1 cellular context compared by ENCODE assay signal in genomic region chr2:201275069-201275468, GRCh38.
TF ChIP-seq lines count a peak whose summit lies in the region.

No MANE protein-coding gene starts in this region.

TF ChIP-seq in HepG2, 621 proteins besides CTCF, POLR2A, EP300 and RAD21:
- TF ChIP-seq AFF4 (CRISPR knock-in tag; IDR thresholded peaks at IDR 0.05) (no peak), TCF12 (IDR thresholded peaks at IDR 0.05) (no peak), TCF12 (CRISPR knock-in tag; IDR thresholded peaks at IDR 0.05) (no peak), KLF13 (CRISPR knock-in tag; IDR thresholded peaks at IDR 0.05) (no peak), CREB1 (IDR thresholded peaks at IDR 0.05) (no peak), CREB1 (CRISPR knock-in tag; IDR thresholded peaks at IDR 0.05) (no peak), ZNF660 (CRISPR knock-in tag; IDR thresholded peaks at IDR 0.05; ENCODE audit: borderline replicate concordance, low read depth) (no peak), ZNF501 (CRISPR knock-in tag; IDR thresholded peaks at IDR 0.05) (no peak), ZNF556 (CRISPR knock-in tag; IDR thresholded peaks at IDR 0.05; ENCODE audit: borderline replicate concordance) (no peak), ZNF83 (CRISPR knock-in tag; IDR thresholded peaks at IDR 0.05; ENCODE audit: borderline replicate concordance) (no peak), FLYWCH1 (CRISPR knock-in tag; IDR thresholded peaks at IDR 0.05) (no peak), CBFB (CRISPR knock-in tag; IDR thresholded peaks at IDR 0.05) (no peak), PITX1 (CRISPR knock-in tag; IDR thresholded peaks at IDR 0.05) (no peak), DRAP1 (CRISPR knock-in tag; IDR thresholded peaks at IDR 0.05) (no peak), ZNF350 (CRISPR knock-in tag; IDR thresholded peaks at IDR 0.05; ENCODE audit: borderline replicate concordance, low read depth) (no peak), ZNF577 (CRISPR knock-in tag; IDR thresholded peaks at IDR 0.05; ENCODE audit: borderline replicate concordance, low read depth) (no peak), NR2F2 (IDR thresholded peaks at IDR 0.05; ENCODE audit: borderline replicate concordance, low read depth) (no peak), USF2 (IDR thresholded peaks at IDR 0.05; ENCODE audit: low read depth, low read length) (no peak), USF2 (CRISPR knock-in tag; IDR thresholded peaks at IDR 0.05; ENCODE audit: borderline replicate concordance) (no peak), ZFP1 (CRISPR knock-in tag; IDR thresholded peaks at IDR 0.05) (no peak), GRHL1 (CRISPR knock-in tag; conservative IDR thresholded peaks at IDR 0.05) (no peak), ZNF562 (CRISPR knock-in tag; IDR thresholded peaks at IDR 0.05; ENCODE audit: borderline replicate concordance) (no peak)
